Comparison of ENCODE assay signal across 8 cellular contexts in the genomic region with DNA sequence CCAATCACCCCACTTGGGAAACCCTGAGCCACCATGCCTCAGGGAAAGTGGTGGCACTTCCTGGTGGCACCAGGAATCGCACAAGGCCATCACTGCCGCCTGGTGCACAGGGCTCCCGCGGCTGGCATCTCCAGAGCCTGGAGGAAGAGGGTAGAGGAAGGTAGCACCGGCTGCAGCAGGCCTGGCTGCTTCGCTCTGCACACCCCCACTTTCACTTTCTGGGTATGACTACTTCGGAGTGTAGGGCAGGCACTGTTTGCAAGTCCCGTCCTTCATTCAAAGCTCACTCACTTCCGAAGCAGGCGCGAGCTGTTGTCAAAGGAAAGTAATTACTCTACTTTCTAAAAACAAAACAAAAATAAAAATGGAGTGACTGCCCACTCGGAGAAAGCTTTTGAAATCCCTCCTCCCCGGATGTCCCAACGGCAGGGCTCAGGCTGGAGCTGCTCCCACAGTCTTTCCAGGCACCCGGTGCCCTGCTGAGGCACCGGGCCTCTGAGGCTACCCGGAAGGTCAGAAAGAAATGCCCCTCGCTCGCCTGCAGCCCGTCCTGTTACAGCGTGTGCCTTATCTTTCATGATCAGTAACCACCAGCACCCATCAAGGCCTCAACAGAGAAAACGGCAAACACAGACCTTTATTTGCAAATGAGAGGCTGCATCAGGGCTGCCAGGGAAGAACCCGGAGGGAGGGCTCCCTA. TPM values are rescaled to one million over a fixed set of nuclear protein-coding genes. Genes with fewer than 3 reads are reported as not detected.
DNase-seq lines count a peak whose midpoint lies in the region; ATAC-seq and TF ChIP-seq lines count a peak whose summit lies in the region.

No MANE protein-coding gene starts in this region.

- H3K4me1 Mint-ChIP-seq in CD14-positive monocyte = peaks cover 58% of the 10 kb centered on the region
- peaks cover 38% of the 10 kb centered on the region for H3K4me1 Mint-ChIP-seq in activated naive CD8-positive, alpha-beta T cell treated with anti-CD3 and anti-CD28 coated beads for 36 hours

- peaks cover 12 to 18% of the 10 kb centered on the region in 2 donors for H3K36me3 Mint-ChIP-seq in CD14-positive monocyte
- no peaks in the 10 kb centered on the region for H3K36me3 Mint-ChIP-seq in activated naive CD8-positive, alpha-beta T cell treated with anti-CD3 and anti-CD28 coated beads for 36 hours

- in situ Hi-C loops in HAP-1 (cut with MboI; ENCODE audit: low sequenced_read_pairs) = no loop called here

- H3K9me3 ChIP-seq in HAP-1 = no peaks in the 10 kb centered on the region
- no peaks in the 10 kb centered on the region for H3K9me3 ChIP-seq in iPS DF 6.9 (ENCODE audit: control insufficient read depth, insufficient read depth, low read length)
- no peaks in the 10 kb centered on the region for H3K9me3 ChIP-seq in spleen

- H3K4me1 ChIP-seq in HAP-1 (peaks cover 2% of the 10 kb centered on the region; the same call in 1 of the 2 replicates), iPS DF 6.9 (ENCODE audit: control insufficient read depth, insufficient read depth, low read length) (peaks cover 3% of the 10 kb centered on the region; the same call in 1 of the 2 replicates), spleen (peaks cover 25 to 73% (median 67%) of the 10 kb centered on the region in 6 donors)

- H3K27ac Mint-ChIP-seq in CD14-positive monocyte = peak overlapping the region; percentile 88 to 95 (median 93)
- H3K27ac Mint-ChIP-seq in activated naive CD8-positive, alpha-beta T cell treated with anti-CD3 and anti-CD28 coated beads for 36 hours = peak overlapping the region; percentile 92

- H3K4me3 ChIP-seq in HAP-1 (peak overlapping the region; percentile 61), iPS DF 6.9 (ENCODE audit: low read length) (peak overlapping the region; percentile 11; the same call in 1 of the 2 replicates), spleen (peak overlapping the region; percentile 55 to 94 (median 70))

- peaks cover 14 to 21% (median 18%) of the 10 kb centered on the region in 3 donors for H3K27me3 Mint-ChIP-seq in CD14-positive monocyte (ENCODE audit: low read depth in 3 of 3)
- peaks cover 19% of the 10 kb centered on the region for H3K27me3 Mint-ChIP-seq in activated naive CD8-positive, alpha-beta T cell treated with anti-CD3 and anti-CD28 coated beads for 36 hours

- intact Hi-C loops in CD14-positive monocyte (cut with micrococcal nuclease) (loop anchor here (2.0 to 10.0 kb wide), 4 partner anchors 41 to 859 kb away; partner anchors contain the start of genes WDR5 (in 2 of the 2), BRD3OS (in 1 of the 2) and RXRA (in 1 of the 2)), spleen (cut with DNase I; ENCODE audit: low total_unique reads) (loop anchor here (10.0 kb wide), 1 partner anchor 69 kb away; the partner anchor contains the start of gene WDR5)

- TF ChIP-seq CTCF in CD14-positive monocyte (IDR thresholded peaks at IDR 0.05) = no peak
- TF ChIP-seq CTCF in spleen (IDR thresholded peaks at IDR 0.05 in 8 of 11, conservative IDR thresholded peaks at IDR 0.05 in 3 of 11) = no peak

- H3K4me3 Mint-ChIP-seq in CD14-positive monocyte = peak overlapping the region; percentile 87 to 94
- peak overlapping the region; percentile 88 for H3K4me3 Mint-ChIP-seq in activated naive CD8-positive, alpha-beta T cell treated with anti-CD3 and anti-CD28 coated beads for 36 hours

- no peaks in the 10 kb centered on the region; the same call in 1 of the 2 replicates for H3K36me3 ChIP-seq in HAP-1 (replicated peaks)
- no peaks in the 10 kb centered on the region for H3K36me3 ChIP-seq in iPS DF 6.9 (ENCODE audit: control insufficient read depth, insufficient read depth, low read length)
- H3K36me3 ChIP-seq in spleen = peaks cover 0 to 10% (median 0%) of the 10 kb centered on the region in 6 donors

- TF ChIP-seq POLR2A in spleen (IDR thresholded peaks at IDR 0.05) = peak in 1 of 3 donors; percentile 33

- no peaks in the 10 kb centered on the region for H3K9me3 Mint-ChIP-seq in CD14-positive monocyte
- no peaks in the 10 kb centered on the region for H3K9me3 Mint-ChIP-seq in activated naive CD8-positive, alpha-beta T cell treated with anti-CD3 and anti-CD28 coated beads for 36 hours

- no peaks in the 10 kb centered on the region for H3K27me3 ChIP-seq in HAP-1 (ENCODE audit: low read depth)
- no peaks in the 10 kb centered on the region for H3K27me3 ChIP-seq in iPS DF 6.9 (ENCODE audit: control insufficient read depth, insufficient read depth, low read length)
- peaks cover 0 to 17% (median 8%) of the 10 kb centered on the region in 7 donors for H3K27me3 ChIP-seq in spleen (replicated peaks in 1 of 7)

- DNase-seq in CD14-positive monocyte (ENCODE audit: low spot score) (peak; percentile 72), HAP-1 (ENCODE audit: low spot score in 2 of 2) (peak; percentile 6 to 53), SK-N-DZ (ENCODE audit: low spot score) (peak; percentile 59), iPS DF 6.9 (ENCODE audit: low read depth, low spot score) (no peak), spleen (peak; percentile 91), NCI-H2227 (lab: John Stamatoyannopoulos, UW; ENCODE audit: unreplicated experiment) (no peak)
- DNase-seq in activated naive CD8-positive, alpha-beta T cell treated with anti-CD3 and anti-CD28 coated beads for 36 hours = peak; percentile 76

- ATAC-seq in GM21528 (IDR thresholded peaks at IDR 0.05; ENCODE audit: low FRiP score, unreplicated experiment) = no peak

- no CpG with 5 or more reads among the region's 23 CpGs for WGBS in iPS DF 6.9 (ENCODE audit: insufficient coverage, insufficient read length)
- WGBS in spleen, 5 donors = 0 to 2% (median 0%) methylated on average over 23 of the region's 23 CpGs

- H3K27ac ChIP-seq in iPS DF 6.9 (ENCODE audit: low read length) (no peak overlapping the region), spleen (peak overlapping the region; percentile 54 to 100 (median 84))

RNA-seq across cellular contexts. Expression of gene BRD3, which starts 2.0 kb away (rescaled TPM):
- 10 to 100 TPM; 16.4 to 18.2 TPM for polyA plus RNA-seq in CD14-positive monocyte
- polyA plus RNA-seq in SK-N-DZ (2014; cell fraction: cytosol; rRNA removed) = 9.0 and 11.5 TPM in 2 replicates
- 11.4 and 27.5 TPM in 2 replicates for polyA plus RNA-seq in SK-N-DZ (2014; cell fraction: nucleus; rRNA removed)
- total RNA-seq in activated naive CD8-positive, alpha-beta T cell treated with anti-CD3 and anti-CD28 coated beads for 36 hours = 10 to 100 TPM; 32.3 to 34.0 TPM
- total RNA-seq in spleen = 10 to 100 TPM; 21.3 to 54.0 (median 35.9) TPM
- polyA plus RNA-seq in spleen = 10 to 100 TPM in 1 of 3 donors, 1 to 10 TPM in 2; 5.9 to 12.6 (median 6.1) TPM

RNA-seq across cellular contexts. Expression of gene BRD3OS, which starts 40.6 kb away (rescaled TPM):
- polyA plus RNA-seq in CD14-positive monocyte = 1 to 10 TPM; 6.6 to 6.8 TPM
- 14.3 and 16.5 TPM in 2 replicates for polyA plus RNA-seq in SK-N-DZ (2014; cell fraction: cytosol; rRNA removed)
- polyA plus RNA-seq in SK-N-DZ (2014; cell fraction: nucleus; rRNA removed) = 8.1 and 14.4 TPM in 2 replicates
- total RNA-seq in activated naive CD8-positive, alpha-beta T cell treated with anti-CD3 and anti-CD28 coated beads for 36 hours = 10 to 100 TPM; 12.6 to 12.7 TPM
- 10 to 100 TPM in 5 of 7 donors, 1 to 10 TPM in 2; 9.5 to 13.2 (median 11.3) TPM for total RNA-seq in spleen
- 10 to 100 TPM in 1 of 3 donors, 1 to 10 TPM in 2; 6.9 to 10.2 (median 9.8) TPM for polyA plus RNA-seq in spleen

Comparison
In these comparisons a context has a peak if more than half of its experiments do, and no peak if none do; other contexts are left out.
1. DNase-seq: peak in CD14-positive monocyte (single experiment), HAP-1 (2 of 2), SK-N-DZ (single experiment), activated naive CD8-positive, alpha-beta T cell treated with anti-CD3 and anti-CD28 coated beads for 36 hours (single experiment) and spleen (single experiment); none in iPS DF 6.9 (single experiment) and NCI-H2227 (single experiment).
2. H3K4me3 ChIP-seq: peak in every context shown above with its lines; median percentile 70 in spleen; 61 in HAP-1; 11 in iPS DF 6.9.